In the genomic region with DNA sequence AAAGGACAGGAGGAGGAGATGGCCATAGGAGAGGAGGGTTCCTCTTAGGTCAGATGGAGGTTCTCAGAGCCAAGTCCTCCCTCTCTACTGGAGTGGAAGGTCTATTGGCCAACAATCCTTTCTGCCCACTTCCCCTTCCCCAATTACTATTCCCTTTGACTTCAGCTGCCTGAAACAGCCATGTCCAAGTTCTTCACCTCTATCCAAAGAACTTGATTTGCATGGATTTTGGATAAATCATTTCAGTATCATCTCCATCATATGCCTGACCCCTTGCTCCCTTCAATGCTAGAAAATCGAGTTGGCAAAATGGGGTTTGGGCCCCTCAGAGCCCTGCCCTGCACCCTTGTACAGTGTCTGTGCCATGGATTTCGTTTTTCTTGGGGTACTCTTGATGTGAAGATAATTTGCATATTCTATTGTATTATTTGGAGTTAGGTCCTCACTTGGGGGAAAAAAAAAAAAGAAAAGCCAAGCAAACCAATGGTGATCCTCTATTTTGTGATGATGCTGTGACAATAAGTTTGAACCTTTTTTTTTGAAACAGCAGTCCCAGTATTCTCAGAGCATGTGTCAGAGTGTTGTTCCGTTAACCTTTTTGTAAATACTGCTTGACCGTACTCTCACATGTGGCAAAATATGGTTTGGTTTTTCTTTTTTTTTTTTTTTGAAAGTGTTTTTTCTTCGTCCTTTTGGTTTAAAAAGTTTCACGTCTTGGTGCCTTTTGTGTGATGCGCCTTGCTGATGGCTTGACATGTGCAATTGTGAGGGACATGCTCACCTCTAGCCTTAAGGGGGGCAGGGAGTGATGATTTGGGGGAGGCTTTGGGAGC, we compare ENCODE assay signal across 9 cellular contexts. TPM values are rescaled to one million over a fixed set of nuclear protein-coding genes. Genes with fewer than 3 reads are reported as not detected.
DNase-seq lines count a peak whose midpoint lies in the region; ATAC-seq, FAIRE-seq and TF ChIP-seq lines count a peak whose summit lies in the region.
"Had no signal": no experiment of that assay in that cellular context is flagged by ENCODE, and none has a peak within 500 bp of the region (broad histone marks: within the 10 kb centered on the region; RNA-seq: fewer than 3 reads in every experiment).

No MANE protein-coding gene starts in this region.

- intact Hi-C loops in GM12878 (cut with micrococcal nuclease; ENCODE audit: unreplicated experiment) = loop anchor here (10.0 kb wide), 2 partner anchors 714 to 796 kb away; a partner anchor contains a TSS

- no peaks in the 10 kb centered on the region for H4K20me1 ChIP-seq in GM12878 (ENCODE audit: control insufficient read depth, insufficient read depth)

- H3K79me2 ChIP-seq in GM12878 (ENCODE audit: control insufficient read depth, insufficient read depth, low read length) = no peaks in the 10 kb centered on the region

- peaks cover 5% of the 10 kb centered on the region for H3K4me1 ChIP-seq in HUES48 (ENCODE audit: control insufficient read depth, insufficient read depth, low read length)
- H3K4me1 ChIP-seq in GM12878 (ENCODE audit: control insufficient read depth, insufficient read depth, low read length) = peaks cover 7% of the 10 kb centered on the region

- H3K27ac ChIP-seq in HUES48 (ENCODE audit: low read depth, low read length) = no peak overlapping the region
- no peak overlapping the region for H3K27ac ChIP-seq in GM12878 (ENCODE audit: control insufficient read depth, insufficient read depth)
- H3K27ac ChIP-seq: VCaP had no signal

- in situ Hi-C loops in GM12878 (cut with MboI) = no loop called here

- CTCF ChIA-PET in GM12878 (lab: Yijun Ruan, JAX) = interaction anchor here (1.4 kb wide), 1 partner anchor 17 kb away, joined by 4 read pairs; no protein-coding TSS in a partner anchor

- 67% methylated on average over 6 of the region's 7 CpGs for WGBS in GM12878 (ENCODE audit: insufficient coverage, insufficient replicate concordance, low lambda C conversion rate, missing lambda C conversion rate)

- POLR2A ChIA-PET in GM12878 (lab: Charles Lee) = no interaction called here

- no peak for TF ChIP-seq EP300 in GM12878 (IDR thresholded peaks at IDR 0.05; ENCODE audit: borderline replicate concordance in 1 of 2, control insufficient read depth in 1 of 2, low read depth in 2 of 2, low read length in 2 of 2)

- H3K36me3 ChIP-seq in HUES48 (ENCODE audit: control insufficient read depth, insufficient read depth, low read length) = peaks cover 15% of the 10 kb centered on the region
- H3K36me3 ChIP-seq in GM12878 (ENCODE audit: control insufficient read depth in 2 of 2, insufficient read depth in 2 of 2, low read length in 1 of 2) = no peaks in the 10 kb centered on the region; a peak in 1 of 4 replicates

- peak overlapping the region; percentile 70; the same call in 1 of the 2 replicates for H3K4me3 ChIP-seq in HUES48 (ENCODE audit: low read depth, low read length)
- no peak overlapping the region for H3K4me3 ChIP-seq in GM12878

- peak; percentile 38 to 59 for DNase-seq in AML-193 (lab: John Stamatoyannopoulos, UW)
- DNase-seq in GM12878 (ENCODE audit: low read depth, low spot score) = no peak
- DNase-seq in myocyte (ENCODE audit: low read depth) = peak; percentile 35
- DNase-seq in NCI-H1930 (lab: John Stamatoyannopoulos, UW) = no peak
- no peak for DNase-seq in NCI-H82 (lab: John Stamatoyannopoulos, UW)
- no peak for DNase-seq in frontal cortex (ENCODE audit: low spot score in 2 of 2)

- no peak for TF ChIP-seq CTCF in GM12878 (IDR thresholded peaks at IDR 0.05 in 2 of 3, conservative IDR thresholded peaks at IDR 0.05 in 1 of 3; ENCODE audit: control insufficient read depth in 2 of 3, extremely low read depth in 1 of 3, insufficient read depth in 1 of 3, low read depth in 3 of 3, low read length in 3 of 3)

- peaks cover 23% of the 10 kb centered on the region for H3K27me3 ChIP-seq in HUES48 (ENCODE audit: control insufficient read depth, insufficient read depth, low read length)
- peaks cover 0 to 6% of the 10 kb centered on the region in 2 experiments; a peak in 1 of 4 replicates for H3K27me3 ChIP-seq in GM12878 (replicated peaks in 1 of 2; ENCODE audit: control insufficient read depth in 2 of 2, insufficient read depth in 2 of 2, low read length in 1 of 2)

- TF ChIP-seq POLR2A in GM12878 (IDR thresholded peaks at IDR 0.05; ENCODE audit: low read depth, low read length) = no peak; the same call in 1 of the 2 replicates

- RAD21 ChIA-PET in GM12878 (lab: Charles Lee; ENCODE audit: unreplicated experiment) = no interaction called here

- SMC1A ChIA-PET in GM12878 (lab: Charles Lee; ENCODE audit: uncharacterized antibody, unreplicated experiment) = interaction anchor here (1.4 kb wide), 1 partner anchor 29 kb away, joined by 6 read pairs; no protein-coding TSS in a partner anchor

- H3K9ac ChIP-seq in HUES48 (ENCODE audit: low read depth, low read length) (no peak overlapping the region), GM12878 (ENCODE audit: control insufficient read depth, insufficient read depth, low read length) (no peak overlapping the region)

- FAIRE-seq in GM12878 (lab: Jason Lieb, UNC) (no peak), frontal cortex (lab: Jason Lieb, UNC) (no peak)

- no peaks in the 10 kb centered on the region for H3K9me3 ChIP-seq in HUES48 (ENCODE audit: control insufficient read depth, insufficient read depth, low read length)
- no peaks in the 10 kb centered on the region for H3K9me3 ChIP-seq in GM12878 (replicated peaks; ENCODE audit: control insufficient read depth, insufficient read depth, low read length)

- no peak overlapping the region for H2AFZ ChIP-seq in GM12878 (ENCODE audit: control insufficient read depth, low read depth, low read length)

- TF ChIP-seq RAD21 in GM12878 (IDR thresholded peaks at IDR 0.05; ENCODE audit: insufficient read depth, low read depth, low read length) = no peak

- no peak overlapping the region for H3K4me2 ChIP-seq in GM12878 (ENCODE audit: control insufficient read depth, insufficient read depth)

- ATAC-seq in GM12878 = no peak
- no peak for ATAC-seq in HG03039 (IDR thresholded peaks at IDR 0.05; ENCODE audit: unreplicated experiment)

- BruUV-seq in GM12878 (replicated peaks; lab: Mats Ljungman, UMichigan) = no TSS peak

TF ChIP-seq in GM12878, 131 proteins besides CTCF, POLR2A, EP300 and RAD21 (continues in another document):
- no peak for TF ChIP-seq BHLHE40 (IDR thresholded peaks at IDR 0.05; ENCODE audit: borderline replicate concordance in 1 of 2, low read depth in 2 of 2, low read length in 1 of 2)
- TF ChIP-seq RBBP5 (conservative IDR thresholded peaks at IDR 0.05) = no peak

RNA-seq across cellular contexts. Expression of a gene that starts 3.1 kb away (rescaled TPM):
- 9.0 and 10.5 TPM in 2 replicates for total RNA-seq in GM12878 (2013; cell fraction: nucleolus; rRNA removed)
- total RNA-seq in GM12878 (2014; rRNA removed) (0.82 and 1.1 TPM in 2 replicates), GM12878 (2014; rRNA removed; fragmentation: Illumina TruSeq; extraction: Trizol) (0.89 and 0.92 TPM in 2 replicates), GM12878 (2021) (7.3 and 9.0 TPM in 2 replicates), myocyte (6.2 and 8.1 TPM in 2 replicates), frontal cortex (0.82 TPM)
- 4.2 TPM for polyA plus RNA-seq in GM12878 (2011; ENCODE audit: low read depth)
- polyA plus RNA-seq in GM12878 (2011; rRNA removed) (2.2 and 2.3 TPM in 2 replicates), GM12878 (2014; fragmentation: Illumina TruSeq; extraction: Trizol) (4.3 and 5.7 TPM in 2 replicates), GM12878 (2014; fragmentation: Nextera tagmentation; extraction: Ambion mirVana) (1 to 10 TPM; 1.7 to 2.8 TPM), GM12878 (2014; rRNA removed) (4.6 and 5.5 TPM in 2 replicates), GM12878 (2016; fragmentation: Nextera tagmentation; extraction: Ambion mirVana) (1 to 10 TPM; 1.6 to 3.1 TPM)
- polyA plus RNA-seq in GM12878 (2011; cell fraction: cytosol; rRNA removed) = 2.8 and 5.1 TPM in 2 replicates
- polyA plus RNA-seq in GM12878 (2011; cell fraction: nucleus; rRNA removed) = 21.2 and 21.5 TPM in 2 replicates
- 8.5 and 17.1 TPM in 2 replicates for polyA plus RNA-seq in GM12878 (2012)
- polyA minus RNA-seq in GM12878 (2011; rRNA and poly(A)+ RNA removed) = 3.7 and 8.6 TPM in 2 replicates
- polyA minus RNA-seq in GM12878 (2011; cell fraction: cytosol; rRNA and poly(A)+ RNA removed) = 8.8 and 11.9 TPM in 2 replicates
- 13.2 and 20.7 TPM in 2 replicates for polyA minus RNA-seq in GM12878 (2011; cell fraction: nucleus; rRNA and poly(A)+ RNA removed)
- polyA plus RNA-seq in myocyte (2012) = 39.1 TPM

RNA-seq across cellular contexts. Expression of a gene that starts 29.5 kb away (rescaled TPM):
- 1.2 and 3.8 TPM in 2 replicates for total RNA-seq in GM12878 (2013; cell fraction: nucleolus; rRNA removed)
- total RNA-seq in GM12878 (2014; rRNA removed) (1.9 TPM in 2 replicates), GM12878 (2014; rRNA removed; fragmentation: Illumina TruSeq; extraction: Trizol) (1.2 and 1.4 TPM in 2 replicates), GM12878 (2021) (2.5 and 3.1 TPM in 2 replicates), myocyte (6.4 and 9.1 TPM in 2 replicates), frontal cortex (70.9 TPM)
- polyA plus RNA-seq in GM12878 (2011; ENCODE audit: low read depth) = 0.71 TPM
- polyA plus RNA-seq in GM12878 (2011; rRNA removed) (1.2 and 2.3 TPM in 2 replicates), GM12878 (2014; fragmentation: Illumina TruSeq; extraction: Trizol) (0.59 and 1.6 TPM in 2 replicates), GM12878 (2014; fragmentation: Nextera tagmentation; extraction: Ambion mirVana) (under 1 TPM; 0.10 to 0.13 TPM), GM12878 (2014; rRNA removed) (1.4 and 2.2 TPM in 2 replicates), GM12878 (2016; fragmentation: Nextera tagmentation; extraction: Ambion mirVana) (1 to 10 TPM; 2.2 to 2.4 TPM)
- polyA plus RNA-seq in GM12878 (2011; cell fraction: cytosol; rRNA removed) = 2.4 and 2.5 TPM in 2 replicates
- 2.3 and 2.9 TPM in 2 replicates for polyA plus RNA-seq in GM12878 (2011; cell fraction: nucleus; rRNA removed)
- polyA plus RNA-seq in GM12878 (2012) = 2.5 and 3.3 TPM in 2 replicates
- 1.2 and 2.7 TPM in 2 replicates for polyA minus RNA-seq in GM12878 (2011; rRNA and poly(A)+ RNA removed)
- polyA minus RNA-seq in GM12878 (2011; cell fraction: cytosol; rRNA and poly(A)+ RNA removed) = 0.83 and 1.1 TPM in 2 replicates
- polyA minus RNA-seq in GM12878 (2011; cell fraction: nucleus; rRNA and poly(A)+ RNA removed) = 0.60 and 0.67 TPM in 2 replicates
- polyA plus RNA-seq in myocyte (2012) = 29.8 TPM

Comparison
In these comparisons a context has a peak if more than half of its experiments do, and no peak if none do; other contexts are left out.
1. DNase-seq: peak in AML-193 (2 of 2) and myocyte (single experiment); none in GM12878 (single experiment), NCI-H1930 (0 of 2), NCI-H82 (single experiment) and frontal cortex (0 of 2).